1 cellular context compared by ENCODE assay signal in the genomic region with DNA sequence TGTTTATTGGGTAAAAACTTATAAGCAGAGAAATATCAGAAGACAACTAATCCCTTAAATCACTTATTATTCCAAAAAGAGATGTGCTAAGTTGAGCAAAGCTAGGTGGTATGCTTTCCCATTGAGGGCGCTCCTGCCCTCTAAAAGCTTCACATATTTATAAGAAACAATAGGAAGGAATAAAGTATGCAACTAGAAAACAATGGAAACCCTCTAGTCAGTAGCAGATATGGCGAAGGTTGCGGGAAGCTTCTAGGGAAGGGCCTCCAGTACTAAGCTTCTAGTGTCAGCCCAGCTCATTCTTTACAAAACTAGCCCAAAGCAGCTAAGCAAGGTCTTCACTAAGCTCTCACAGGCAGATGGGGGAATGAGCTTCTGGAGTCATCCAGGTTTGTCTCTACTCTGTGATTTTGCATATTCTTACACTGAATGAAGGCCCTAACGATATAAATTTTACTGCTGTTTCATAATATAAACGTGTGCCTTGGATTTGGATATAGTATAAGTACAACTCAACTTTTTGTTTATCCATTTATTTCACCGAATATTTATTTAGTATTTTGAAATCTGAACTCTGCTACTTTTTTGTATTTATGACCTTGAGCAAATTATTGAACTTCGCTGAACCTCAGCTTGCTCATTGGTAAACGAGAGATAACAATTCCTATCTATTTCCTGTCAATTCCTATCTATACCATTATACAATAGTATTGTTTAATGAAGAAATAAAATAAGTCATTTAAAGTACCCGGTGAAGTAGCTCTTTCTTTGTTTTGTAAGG.
TF ChIP-seq lines count a peak whose summit lies in the region.

No MANE protein-coding gene starts in this region.

TF ChIP-seq in GM23338, 12 proteins besides CTCF, POLR2A, EP300 and RAD21:
- no peak for TF ChIP-seq JUNB (IDR thresholded peaks at IDR 0.05; ENCODE audit: unreplicated experiment)
- TF ChIP-seq, protein P1, sequence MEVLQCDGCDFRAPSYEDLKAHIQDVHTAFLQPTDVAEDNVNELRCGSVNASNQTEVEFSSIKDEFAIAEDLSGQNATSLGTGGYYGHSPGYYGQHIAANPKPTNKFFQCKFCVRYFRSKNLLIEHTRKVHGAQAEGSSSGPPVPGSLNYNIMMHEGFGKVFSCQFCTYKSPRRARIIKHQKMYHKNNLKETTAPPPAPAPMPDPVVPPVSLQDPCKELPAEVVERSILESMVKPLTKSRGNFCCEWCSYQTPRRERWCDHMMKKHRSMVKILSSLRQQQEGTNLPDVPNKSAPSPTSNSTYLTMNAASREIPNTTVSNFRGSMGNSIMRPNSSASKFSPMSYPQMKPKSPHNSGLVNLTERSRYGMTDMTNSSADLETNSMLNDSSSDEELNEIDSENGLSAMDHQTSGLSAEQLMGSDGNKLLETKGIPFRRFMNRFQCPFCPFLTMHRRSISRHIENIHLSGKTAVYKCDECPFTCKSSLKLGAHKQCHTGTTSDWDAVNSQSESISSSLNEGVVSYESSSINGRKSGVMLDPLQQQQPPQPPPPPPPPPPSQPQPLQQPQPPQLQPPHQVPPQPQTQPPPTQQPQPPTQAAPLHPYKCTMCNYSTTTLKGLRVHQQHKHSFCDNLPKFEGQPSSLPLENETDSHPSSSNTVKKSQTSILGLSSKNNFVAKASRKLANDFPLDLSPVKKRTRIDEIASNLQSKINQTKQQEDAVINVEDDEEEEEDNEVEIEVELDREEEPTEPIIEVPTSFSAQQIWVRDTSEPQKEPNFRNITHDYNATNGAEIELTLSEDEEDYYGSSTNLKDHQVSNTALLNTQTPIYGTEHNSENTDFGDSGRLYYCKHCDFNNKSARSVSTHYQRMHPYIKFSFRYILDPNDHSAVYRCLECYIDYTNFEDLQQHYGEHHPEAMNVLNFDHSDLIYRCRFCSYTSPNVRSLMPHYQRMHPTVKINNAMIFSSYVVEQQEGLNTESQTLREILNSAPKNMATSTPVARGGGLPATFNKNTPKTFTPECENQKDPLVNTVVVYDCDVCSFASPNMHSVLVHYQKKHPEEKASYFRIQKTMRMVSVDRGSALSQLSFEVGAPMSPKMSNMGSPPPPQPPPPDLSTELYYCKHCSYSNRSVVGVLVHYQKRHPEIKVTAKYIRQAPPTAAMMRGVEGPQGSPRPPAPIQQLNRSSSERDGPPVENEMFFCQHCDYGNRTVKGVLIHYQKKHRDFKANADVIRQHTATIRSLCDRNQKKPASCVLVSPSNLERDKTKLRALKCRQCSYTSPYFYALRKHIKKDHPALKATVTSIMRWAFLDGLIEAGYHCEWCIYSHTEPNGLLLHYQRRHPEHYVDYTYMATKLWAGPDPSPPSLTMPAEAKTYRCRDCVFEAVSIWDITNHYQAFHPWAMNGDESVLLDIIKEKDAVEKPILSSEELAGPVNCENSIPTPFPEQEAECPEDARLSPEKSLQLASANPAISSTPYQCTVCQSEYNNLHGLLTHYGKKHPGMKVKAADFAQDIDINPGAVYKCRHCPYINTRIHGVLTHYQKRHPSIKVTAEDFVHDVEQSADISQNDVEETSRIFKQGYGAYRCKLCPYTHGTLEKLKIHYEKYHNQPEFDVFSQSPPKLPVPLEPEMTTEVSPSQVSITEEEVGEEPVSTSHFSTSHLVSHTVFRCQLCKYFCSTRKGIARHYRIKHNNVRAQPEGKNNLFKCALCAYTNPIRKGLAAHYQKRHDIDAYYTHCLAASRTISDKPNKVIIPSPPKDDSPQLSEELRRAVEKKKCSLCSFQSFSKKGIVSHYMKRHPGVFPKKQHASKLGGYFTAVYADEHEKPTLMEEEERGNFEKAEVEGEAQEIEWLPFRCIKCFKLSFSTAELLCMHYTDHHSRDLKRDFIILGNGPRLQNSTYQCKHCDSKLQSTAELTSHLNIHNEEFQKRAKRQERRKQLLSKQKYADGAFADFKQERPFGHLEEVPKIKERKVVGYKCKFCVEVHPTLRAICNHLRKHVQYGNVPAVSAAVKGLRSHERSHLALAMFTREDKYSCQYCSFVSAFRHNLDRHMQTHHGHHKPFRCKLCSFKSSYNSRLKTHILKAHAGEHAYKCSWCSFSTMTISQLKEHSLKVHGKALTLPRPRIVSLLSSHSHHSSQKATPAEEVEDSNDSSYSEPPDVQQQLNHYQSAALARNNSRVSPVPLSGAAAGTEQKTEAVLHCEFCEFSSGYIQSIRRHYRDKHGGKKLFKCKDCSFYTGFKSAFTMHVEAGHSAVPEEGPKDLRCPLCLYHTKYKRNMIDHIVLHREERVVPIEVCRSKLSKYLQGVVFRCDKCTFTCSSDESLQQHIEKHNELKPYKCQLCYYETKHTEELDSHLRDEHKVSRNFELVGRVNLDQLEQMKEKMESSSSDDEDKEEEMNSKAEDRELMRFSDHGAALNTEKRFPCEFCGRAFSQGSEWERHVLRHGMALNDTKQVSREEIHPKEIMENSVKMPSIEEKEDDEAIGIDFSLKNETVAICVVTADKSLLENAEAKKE (CRISPR knock-in tag; IDR thresholded peaks at IDR 0.05) = no peak
- TF ChIP-seq NANOG (IDR thresholded peaks at IDR 0.05; ENCODE audit: borderline replicate concordance) = no peak
- no peak for TF ChIP-seq CREB1 (CRISPR knock-in tag; IDR thresholded peaks at IDR 0.05; ENCODE audit: low read depth)
- no peak for TF ChIP-seq ZNF114 (CRISPR knock-in tag; IDR thresholded peaks at IDR 0.05)
- no peak for TF ChIP-seq ETS1 (IDR thresholded peaks at IDR 0.05)
- no peak for TF ChIP-seq POLR2AphosphoS5 (IDR thresholded peaks at IDR 0.05; ENCODE audit: low read depth)
- TF ChIP-seq EZH2phosphoT487 (IDR thresholded peaks at IDR 0.05; ENCODE audit: unreplicated experiment) = no peak
- no peak for TF ChIP-seq REST (IDR thresholded peaks at IDR 0.05; ENCODE audit: unreplicated experiment)
- no peak for TF ChIP-seq STAT1 (IDR thresholded peaks at IDR 0.05; ENCODE audit: unreplicated experiment)
- no peak for TF ChIP-seq EZH2 (IDR thresholded peaks at IDR 0.05; ENCODE audit: low read depth, unreplicated experiment)
- no peak for TF ChIP-seq ZNF331 (CRISPR knock-in tag; IDR thresholded peaks at IDR 0.05; ENCODE audit: low read depth)
